In genomic region chr17:81723651-81724209, GRCh38 we compare ENCODE assay signal across 17 cellular contexts. TPM values are rescaled to one million over a fixed set of nuclear protein-coding genes. Genes with fewer than 3 reads are reported as not detected.
DNase-seq lines count a peak whose midpoint lies in the region; ATAC-seq and TF ChIP-seq lines count a peak whose summit lies in the region.
"Had no signal": no experiment of that assay in that cellular context is flagged by ENCODE, and none has a peak within 500 bp of the region (broad histone marks: within the 10 kb centered on the region; RNA-seq: fewer than 3 reads in every experiment).

No MANE protein-coding gene starts in this region.

- peak overlapping the region in 1 of 5 donors; percentile 16 for H3K9ac ChIP-seq in subcutaneous abdominal adipose tissue (ENCODE audit: low read length in 5 of 5)

- H3K27me3 ChIP-seq in esophagus (ENCODE audit: control insufficient read depth in 1 of 2, insufficient read depth in 2 of 2, low read length in 2 of 2) (no peaks in the 10 kb centered on the region), subcutaneous abdominal adipose tissue (ENCODE audit: control insufficient read depth in 5 of 5, insufficient read depth in 4 of 5, low read length in 5 of 5) (no peaks in the 10 kb centered on the region)

- peaks cover 0 to 12% of the 10 kb centered on the region in 2 donors for H3K36me3 ChIP-seq in esophagus (ENCODE audit: control insufficient read depth in 2 of 2, insufficient read depth in 2 of 2, low read length in 1 of 2)
- H3K36me3 ChIP-seq in subcutaneous abdominal adipose tissue (ENCODE audit: control insufficient read depth in 5 of 5, insufficient read depth in 5 of 5, low read length in 5 of 5): peaks cover 0 to 12% (median 6%) of the 10 kb centered on the region in 5 donors

- WGBS in esophagus, 2 donors: 31 to 35% methylated on average over 12 of the region's 12 CpGs

- CTCF ChIA-PET in RWPE1 (lab: Yijun Ruan, JAX): no interaction called here

- no peak overlapping the region for H3K4me3 ChIP-seq in esophagus (ENCODE audit: low read depth in 1 of 2, low read length in 2 of 2)
- H3K4me3 ChIP-seq in subcutaneous abdominal adipose tissue (ENCODE audit: low read depth in 1 of 5, low read length in 5 of 5): no peak overlapping the region

- POLR2A ChIA-PET in RWPE1 (lab: Yijun Ruan, JAX; ENCODE audit: low non-redundant PET): no interaction called here

- DNase-seq in DMS53 (lab: John Stamatoyannopoulos, UW): peak; percentile 55
- no peak for DNase-seq in DMS53 treated with DMSO at 0.1 percent for 48 hours (lab: John Stamatoyannopoulos, UW; ENCODE audit: unreplicated experiment)
- DNase-seq in RWPE1 (ENCODE audit: low spot score): no peak
- DNase-seq in SHP77 treated with DMSO at 0.1 percent for 48 hours (lab: John Stamatoyannopoulos, UW): no peak
- DNase-seq: activated naive CD8-positive, alpha-beta T cell treated with anti-CD3 and anti-CD28 coated beads, Interleukin-2, amount 50 U/mL, for 24 hours; CD4-positive, alpha-beta T cell; endodermal cell; immature natural killer cell; KG1; NCI-H1436 treated with DMSO at 0.1 percent for 48 hours; NCI-H510A; occipital lobe; stimulated activated CD4-positive, alpha-beta T cell treated with anti-CD3 and anti-CD28 coated beads, Interleukin-12 subunit alpha, Interleukin-12 subunit beta, amount 100 ng/mL, for 4 hours had no signal

- ATAC-seq in HG03045 (IDR thresholded peaks at IDR 0.05; ENCODE audit: unreplicated experiment) (no peak), HG02571 (IDR thresholded peaks at IDR 0.05; ENCODE audit: unreplicated experiment) (no peak)
- ATAC-seq: activated naive CD8-positive, alpha-beta T cell treated with anti-CD3 and anti-CD28 coated beads, Interleukin-2, amount 50 U/mL, for 24 hours had no signal

- TF ChIP-seq CTCF in RWPE1 (conservative IDR thresholded peaks at IDR 0.05; ENCODE audit: low read depth): no peak

- H3K9me3 ChIP-seq in esophagus (ENCODE audit: control insufficient read depth in 2 of 2, insufficient read depth in 1 of 2, low read depth in 1 of 2, low read length in 1 of 2) (no peaks in the 10 kb centered on the region), subcutaneous abdominal adipose tissue (ENCODE audit: control insufficient read depth in 5 of 5, low read length in 5 of 5) (no peaks in the 10 kb centered on the region)

- H3K4me1 ChIP-seq in esophagus (ENCODE audit: control insufficient read depth in 2 of 2, insufficient read depth in 2 of 2, low read length in 1 of 2): peaks cover 0 to 14% of the 10 kb centered on the region in 2 donors
- peaks cover 2 to 26% (median 25%) of the 10 kb centered on the region in 5 donors for H3K4me1 ChIP-seq in subcutaneous abdominal adipose tissue (ENCODE audit: control insufficient read depth in 5 of 5, insufficient read depth in 5 of 5, low read length in 5 of 5)

- H3K27ac ChIP-seq in RWPE1: peak overlapping the region; percentile 86
- H3K27ac ChIP-seq in esophagus (ENCODE audit: low read depth in 2 of 2, low read length in 1 of 2): peak overlapping the region; percentile 91 to 93
- H3K27ac ChIP-seq in subcutaneous abdominal adipose tissue (ENCODE audit: low read depth, low read length): peak overlapping the region; percentile 57

RNA-seq across cellular contexts. Expression of gene SLC25A10, which starts 11.6 kb away (rescaled TPM):
- 10 to 100 TPM; 40.5 to 42.4 TPM for polyA plus RNA-seq in esophagus

RNA-seq across cellular contexts. Expression of gene MRPL12, which starts 20.6 kb away (rescaled TPM):
- 100 to 1,000 TPM; 136 to 173 TPM for polyA plus RNA-seq in esophagus

RNA-seq across cellular contexts. Expression of gene HGS, which starts 39.9 kb away (rescaled TPM):
- polyA plus RNA-seq in esophagus: 100 to 1,000 TPM in 1 of 2 donors, 10 to 100 TPM in 1; 83.6 to 131 TPM

RNA-seq across cellular contexts. Expression of gene ARL16, which starts 40.1 kb away (rescaled TPM):
- polyA plus RNA-seq in esophagus: 10 to 100 TPM; 36.2 to 53.9 TPM

RNA-seq across cellular contexts. Expression of gene CCDC137, which starts 57.2 kb away (rescaled TPM):
- polyA plus RNA-seq in esophagus: 10 to 100 TPM; 22.2 to 33.0 TPM
